ENCODE assay signal across 17 cellular contexts in the genomic region with DNA sequence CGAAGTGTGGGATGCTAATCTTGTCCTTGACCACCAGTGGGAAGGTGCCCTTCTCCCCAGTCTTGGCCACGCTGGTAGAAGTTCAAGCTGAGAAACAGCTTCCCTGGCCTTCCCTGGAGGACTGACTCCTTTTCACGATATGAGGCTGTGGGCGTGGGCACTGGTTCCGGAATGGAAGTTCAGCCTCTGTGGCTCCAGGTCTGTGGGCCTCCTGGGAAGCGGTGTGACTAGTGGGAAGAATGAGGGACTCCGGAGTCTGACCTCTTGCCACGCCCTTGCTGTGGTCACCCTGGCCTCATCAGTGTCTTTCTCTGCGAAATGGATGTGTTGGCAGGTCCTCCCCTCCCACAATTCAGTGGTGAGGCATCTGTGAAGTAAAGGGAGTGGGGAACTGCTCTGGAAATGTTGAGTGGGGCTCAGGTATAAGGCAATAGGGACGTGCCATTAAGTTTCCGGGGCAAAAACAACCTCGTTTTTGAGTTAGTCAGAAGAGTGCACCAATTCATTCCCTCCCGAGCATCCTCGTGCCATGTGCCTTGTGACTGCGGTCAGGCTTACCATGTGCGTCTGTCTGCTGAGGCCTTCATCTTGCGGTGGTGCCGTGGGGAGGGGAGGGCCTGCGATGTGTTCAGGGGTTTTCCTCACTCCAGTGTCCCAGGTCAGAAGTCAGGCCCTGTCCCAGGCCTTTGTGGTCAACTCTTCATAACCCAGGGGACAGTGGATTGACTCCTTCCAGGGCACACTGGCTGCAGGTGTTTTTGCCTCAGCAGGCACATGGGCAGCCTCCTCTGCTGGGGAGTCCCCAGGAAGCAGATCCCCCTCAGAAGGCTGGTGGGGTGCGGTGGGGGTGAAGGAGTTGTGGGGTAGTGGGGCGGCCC. TPM values are rescaled to one million over a fixed set of nuclear protein-coding genes. Genes with fewer than 3 reads are reported as not detected.
"Had no signal": no experiment of that assay in that cellular context is flagged by ENCODE, and none has a peak within 500 bp of the region (broad histone marks: within the 10 kb centered on the region; RNA-seq: fewer than 3 reads in every experiment).

No MANE protein-coding gene starts in this region.

- H3K9me3 ChIP-seq: ascending aorta, breast epithelium, psoas muscle, sigmoid colon, thyroid gland had no signal

- H3K36me3 ChIP-seq: ascending aorta, breast epithelium, sigmoid colon, thyroid gland, WERI-Rb-1 had no signal

- H3K4me1 ChIP-seq: ascending aorta, breast epithelium, sigmoid colon, thyroid gland had no signal

- DNase-seq: activated CD4-positive, alpha-beta T cell treated with anti-CD3 and anti-CD28 coated beads for 48 hours; activated gamma-delta T cell treated with Interleukin-2 at 50 U/mL for 16 hours; activated naive CD8-positive, alpha-beta T cell treated with anti-CD3 and anti-CD28 coated beads for 36 hours; erythroblast; left colon; mammary epithelial cell; natural killer cell; nucleus accumbens; sigmoid colon; stimulated activated CD4-positive, alpha-beta T cell treated with anti-CD3 and anti-CD28 coated beads, Interleukin-1b, Interleukin-23, amount 100 ng/mL, for 48 hours; thyroid gland; WERI-Rb-1 had no signal

- H3K27ac ChIP-seq: ascending aorta, breast epithelium, sigmoid colon, thyroid gland, WERI-Rb-1 had no signal

- ATAC-seq: left colon, natural killer cell, psoas muscle had no signal

- H3K4me1 Mint-ChIP-seq: natural killer cell had no signal

- H3K9me3 Mint-ChIP-seq: activated naive CD8-positive, alpha-beta T cell treated with anti-CD3 and anti-CD28 coated beads for 36 hours; natural killer cell; T-helper 1 cell treated with Interleukin-12 subunit alpha and Interleukin-12 subunit beta and Interleukin-4 antibody, amounts not matched to agents 30 μg/mL and 1 μg/mL, for 36 hours had no signal

- H3K4me3 ChIP-seq: ascending aorta, breast epithelium, dorsolateral prefrontal cortex, psoas muscle, sigmoid colon, thyroid gland had no signal

- H3K4me3 Mint-ChIP-seq: activated naive CD8-positive, alpha-beta T cell treated with anti-CD3 and anti-CD28 coated beads for 36 hours; natural killer cell; T-helper 1 cell treated with Interleukin-12 subunit alpha and Interleukin-12 subunit beta and Interleukin-4 antibody, amounts not matched to agents 30 μg/mL and 1 μg/mL, for 36 hours had no signal

- H3K27me3 ChIP-seq: ascending aorta, dorsolateral prefrontal cortex, thyroid gland had no signal

- H3K36me3 Mint-ChIP-seq: activated naive CD8-positive, alpha-beta T cell treated with anti-CD3 and anti-CD28 coated beads for 36 hours; natural killer cell had no signal

- H3K27ac Mint-ChIP-seq: T-helper 1 cell treated with Interleukin-12 subunit alpha and Interleukin-12 subunit beta and Interleukin-4 antibody, amounts not matched to agents 30 μg/mL and 1 μg/mL, for 36 hours had no signal

RNA-seq across cellular contexts. Expression of a gene that starts 40.0 kb away (rescaled TPM):
- total RNA-seq: ascending aorta had no signal
